26 cellular contexts compared by ENCODE assay signal in the genomic region with DNA sequence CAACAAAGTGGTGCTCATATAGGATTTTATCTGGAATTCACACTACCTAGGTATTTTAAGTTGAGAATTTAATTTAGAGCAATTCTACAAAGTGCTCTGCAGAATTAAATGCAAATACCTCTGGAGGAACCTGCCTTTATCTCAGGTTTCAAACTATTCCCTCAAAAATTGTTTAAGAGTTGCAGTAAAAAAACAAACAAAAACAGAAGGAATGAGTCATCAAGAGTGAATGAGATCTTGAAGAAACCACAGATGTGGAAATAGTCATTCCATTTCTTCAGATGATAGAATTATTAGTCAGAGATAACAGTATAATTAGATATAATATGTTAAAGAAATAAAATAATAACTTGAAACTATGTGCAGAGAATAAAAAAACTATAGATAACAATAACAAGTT.
DNase-seq lines count a peak whose midpoint lies in the region; ATAC-seq, FAIRE-seq and TF ChIP-seq lines count a peak whose summit lies in the region.
"Had no signal": no experiment of that assay in that cellular context is flagged by ENCODE, and none has a peak within 500 bp of the region (broad histone marks: within the 10 kb centered on the region; RNA-seq: fewer than 3 reads in every experiment).

No MANE protein-coding gene starts in this region.

- TF ChIP-seq CTCF in A549 (IDR thresholded peaks at IDR 0.05), result no peak
- TF ChIP-seq CTCF in astrocyte of the spinal cord (IDR thresholded peaks at IDR 0.05; ENCODE audit: low read depth, low read length), result no peak
- TF ChIP-seq CTCF in foreskin fibroblast (IDR thresholded peaks at IDR 0.05; ENCODE audit: low read depth, low read length), result no peak

- TF ChIP-seq EP300 in A549 (IDR thresholded peaks at IDR 0.05), result no peak

- in situ Hi-C loops in astrocyte of the spinal cord (cut with HindIII; ENCODE audit: low sequenced_read_pairs), result no loop called here

- ATAC-seq in A549 (no peak), HG03108 (IDR thresholded peaks at IDR 0.05; ENCODE audit: unreplicated experiment) (no peak)
- ATAC-seq: CD8-positive, alpha-beta T cell; esophagus mucosa; HepG2; psoas muscle had no signal

- 0 out of 3 replicates have a peak, but pooled peaks cover 4% of the 10 kb centered on the region for H3K4me1 ChIP-seq in A549
- H3K4me1 ChIP-seq: psoas muscle, transverse colon had no signal

- no peak for TF ChIP-seq POLR2A in A549 (IDR thresholded peaks at IDR 0.05; ENCODE audit: low read length)

- no peak for FAIRE-seq in A549 (lab: Jason Lieb, UNC)
- FAIRE-seq: A204.1, HepG2, kidney had no signal

- DNase-seq in A549 (ENCODE audit: low read depth in 1 of 2, low spot score in 1 of 2), result no peak
- peak; percentile 68 for DNase-seq in LHCN-M2 (ENCODE audit: low read depth)
- DNase-seq in astrocyte of the spinal cord (ENCODE audit: low read depth, low spot score), result peak; percentile 61
- peak; percentile 26 to 69 for DNase-seq in foreskin fibroblast
- DNase-seq in NAMALWA (ENCODE audit: low spot score), result no peak
- DNase-seq in NCI-H748 treated with DMSO at 0.1 percent for 48 hours (lab: John Stamatoyannopoulos, UW), result no peak
- no peak for DNase-seq in amniotic stem cell (lab: John Stamatoyannopoulos, UW)
- DNase-seq: activated CD4-positive, alpha-beta T cell treated with anti-CD3 and anti-CD28 coated beads for 4 hours; activated effector memory CD4-positive, alpha-beta T cell treated with anti-CD3 and anti-CD28 coated beads, Interleukin-2, amount 50 U/mL, for 16 hours; anterior cingulate cortex; CD8-positive, alpha-beta T cell; DND-41; kidney; NCI-H1048; NCI-H2081 treated with DMSO at 0.1 percent for 48 hours; NCI-H526 treated with DMSO at 0.1 percent for 48 hours; psoas muscle; stimulated activated CD4-positive, alpha-beta T cell treated with anti-CD3 and anti-CD28 coated beads, Interleukin-12 subunit alpha, Interleukin-12 subunit beta, amount 100 ng/mL, for 4 hours; stimulated activated naive CD4-positive, alpha-beta T cell; transverse colon had no signal

- H3K4me2 ChIP-seq in A549, result no peak overlapping the region
- H3K4me2 ChIP-seq: hepatocyte, PC-9 had no signal

- CTCF ChIA-PET in A549 (lab: Yijun Ruan, JAX), result interaction anchor here (2.0 kb wide), 1 partner anchor 9 kb away, joined by 5 read pairs; no protein-coding TSS in a partner anchor

- no peak overlapping the region for H3K27ac ChIP-seq in A549
- H3K27ac ChIP-seq: hepatocyte, PC-9, psoas muscle, transverse colon had no signal

- TF ChIP-seq RAD21 in A549 (conservative IDR thresholded peaks at IDR 0.05 in 1 of 2, IDR thresholded peaks at IDR 0.05 in 1 of 2), result no peak

- H3K9me3 ChIP-seq in A549, result no peaks in the 10 kb centered on the region
- H3K9me3 ChIP-seq: psoas muscle, transverse colon had no signal

- POLR2A ChIA-PET in A549 (lab: Yijun Ruan, JAX), result no interaction called here

- H3K4me3 ChIP-seq in A549 (no peak overlapping the region), astrocyte of the spinal cord (ENCODE audit: low read depth, low read length) (no peak overlapping the region), foreskin fibroblast (ENCODE audit: low read depth in 1 of 2, low read length in 2 of 2) (no peak overlapping the region)
- H3K4me3 ChIP-seq: hepatocyte, PC-9, psoas muscle, transverse colon had no signal

TF ChIP-seq in A549, 52 proteins besides CTCF, POLR2A, EP300 and RAD21:
- TF ChIP-seq FOSL2 (IDR thresholded peaks at IDR 0.05) (no peak), FOSL2 (CRISPR knock-in tag; IDR thresholded peaks at IDR 0.05) (peak; percentile 72), CEBPB (IDR thresholded peaks at IDR 0.05) (no peak)

Comparison
In these comparisons a context has a peak if more than half of its experiments do, and no peak if none do; other contexts are left out.
1. DNase-seq: peak in LHCN-M2 (single experiment), astrocyte of the spinal cord (single experiment) and foreskin fibroblast (2 of 2); none in A549 (0 of 2), NAMALWA (single experiment), NCI-H748 treated with DMSO at 0.1 percent for 48 hours (single experiment) and amniotic stem cell (single experiment).